Comparison of ENCODE assay signal across 18 cellular contexts in genomic region chr17:18904482-18904881, GRCh38. TPM values are rescaled to one million over a fixed set of nuclear protein-coding genes. Genes with fewer than 3 reads are reported as not detected.
A peak's percentile ranks its signal among the peaks of the same experiment; 100 is the strongest.
DNase-seq lines count a peak whose midpoint lies in the region; ATAC-seq and TF ChIP-seq lines count a peak whose summit lies in the region.
"Had no signal": no experiment of that assay in that cellular context is flagged by ENCODE, and none has a peak within 500 bp of the region (broad histone marks: within the 10 kb centered on the region; RNA-seq: fewer than 3 reads in every experiment).

No MANE protein-coding gene starts in this region.

- no peak for TF ChIP-seq POLR2A in GM18505 (IDR thresholded peaks at IDR 0.05; ENCODE audit: borderline replicate concordance, extremely low read depth, insufficient read depth, insufficient read length)

- TF ChIP-seq CTCF in dorsolateral prefrontal cortex (IDR thresholded peaks at IDR 0.05 in 54 of 56, conservative IDR thresholded peaks at IDR 0.05 in 2 of 56; ENCODE audit: low read depth in 1 of 56, partially characterized antibody in 56 of 56): no peak
- no peak for TF ChIP-seq CTCF in nephron progenitor cell (IDR thresholded peaks at IDR 0.05)
- no peak for TF ChIP-seq CTCF in colonic mucosa (IDR thresholded peaks at IDR 0.05)

- H3K9ac ChIP-seq in colonic mucosa (ENCODE audit: low read depth in 2 of 2, low read length in 2 of 2): no peak overlapping the region
- H3K9ac ChIP-seq: BLaER1 had no signal

- H3K4me1 ChIP-seq in HAP-1: peaks cover 26% of the 10 kb centered on the region
- no peaks in the 10 kb centered on the region for H3K4me1 ChIP-seq in colonic mucosa

- H3K36me3 Mint-ChIP-seq in nephron progenitor cell (ENCODE audit: low read depth): peaks cover 77% of the 10 kb centered on the region

- H3K4me3 Mint-ChIP-seq in nephron progenitor cell: no peak overlapping the region
- H3K4me3 Mint-ChIP-seq: CD14-positive monocyte; CD4-positive, alpha-beta memory T cell; IgD-negative memory B cell had no signal

- H3K27me3 Mint-ChIP-seq in nephron progenitor cell (ENCODE audit: low read depth, poor library complexity): peaks cover 3% of the 10 kb centered on the region
- H3K27me3 Mint-ChIP-seq: CD4-positive, alpha-beta memory T cell; IgD-negative memory B cell had no signal

- peak; percentile 41 to 72 for DNase-seq in HAP-1 (ENCODE audit: low spot score in 2 of 2)
- no peak for DNase-seq in dorsolateral prefrontal cortex
- DNase-seq in nephron progenitor cell: no peak
- DNase-seq in substantia nigra (lab: John Stamatoyannopoulos, UW): no peak
- DNase-seq in colonic mucosa: no peak
- DNase-seq in SHP77 treated with DMSO at 0.1 percent for 48 hours (lab: John Stamatoyannopoulos, UW): no peak
- DNase-seq: 8988T; CD4-positive, alpha-beta memory T cell; DMS79 treated with DMSO at 0.1 percent for 48 hours; GF-D8; GOT3; H7 had no signal

- peaks cover 1% of the 10 kb centered on the region for H3K9me3 Mint-ChIP-seq in nephron progenitor cell
- H3K9me3 Mint-ChIP-seq: CD4-positive, alpha-beta memory T cell; IgD-negative memory B cell had no signal

- H3K27ac Mint-ChIP-seq in nephron progenitor cell: peak overlapping the region; percentile 87
- H3K27ac Mint-ChIP-seq: CD4-positive, alpha-beta memory T cell; IgD-negative memory B cell had no signal

- peaks cover 5% of the 10 kb centered on the region for H3K4me1 Mint-ChIP-seq in nephron progenitor cell

- in situ Hi-C loops in HAP-1 (cut with MboI; ENCODE audit: low sequenced_read_pairs): no loop called here

- H3K4me3 ChIP-seq in HAP-1 (no peak overlapping the region), dorsolateral prefrontal cortex (no peak overlapping the region), colonic mucosa (no peak overlapping the region)
- H3K4me3 ChIP-seq: BLaER1 had no signal

- H3K9me3 ChIP-seq in HAP-1 (no peaks in the 10 kb centered on the region), colonic mucosa (no peaks in the 10 kb centered on the region)

- ATAC-seq in GM18505 (IDR thresholded peaks at IDR 0.05; ENCODE audit: unreplicated experiment) (no peak), GM18861 (IDR thresholded peaks at IDR 0.05; ENCODE audit: unreplicated experiment) (no peak)

- H3K27me3 ChIP-seq in HAP-1 (ENCODE audit: low read depth) (no peaks in the 10 kb centered on the region), dorsolateral prefrontal cortex (no peaks in the 10 kb centered on the region), colonic mucosa (no peaks in the 10 kb centered on the region)
- H3K27me3 ChIP-seq: BLaER1 had no signal

- intact Hi-C loops in dorsolateral prefrontal cortex (cut with DNase I): loop anchor here in 1 of 2 donors (10.0 kb wide), 1 partner anchor 50 kb away; the partner anchor contains the start of gene PRPSAP2
- intact Hi-C loops in colonic mucosa (cut with DNase I): no loop called here

- H3K36me3 ChIP-seq in HAP-1 (replicated peaks) (peaks cover 12% of the 10 kb centered on the region), colonic mucosa (no peaks in the 10 kb centered on the region)

- H3K27ac ChIP-seq in dorsolateral prefrontal cortex: peak overlapping the region in 55 of 59 donors; percentile 7 to 83 (median 62)
- H3K27ac ChIP-seq in substantia nigra (ENCODE audit: low read depth, low read length, poor library complexity, severe bottlenecking): peak overlapping the region; percentile 57
- H3K27ac ChIP-seq in colonic mucosa: no peak overlapping the region

RNA-seq across cellular contexts. Expression of gene PRPSAP2, which starts 46.6 kb away (rescaled TPM):
- total RNA-seq in dorsolateral prefrontal cortex: 10 to 100 TPM; 35.2 to 78.9 (median 51.8) TPM
- 10 to 100 TPM; 34.8 to 35.9 TPM for total RNA-seq in colonic mucosa

RNA-seq across cellular contexts. Expression of gene SLC5A10, which starts 47.5 kb away (rescaled TPM):
- total RNA-seq in dorsolateral prefrontal cortex (under 1 TPM in 1 of 120 experiments, not detected in 119; 0.25 TPM), colonic mucosa (under 1 TPM in 1 of 2 donors, not detected in 1; 0.16 TPM)
- total RNA-seq: A673; CD4-positive, alpha-beta memory T cell; H7 had no signal

Comparison
In these comparisons a context has a peak if more than half of its experiments do, and no peak if none do; other contexts are left out.
1. DNase-seq: peak in HAP-1 (2 of 2); none in dorsolateral prefrontal cortex (0 of 10), nephron progenitor cell (single experiment), substantia nigra (0 of 49), colonic mucosa (single experiment) and SHP77 treated with DMSO at 0.1 percent for 48 hours (single experiment).